ENCODE assay signal across 16 cellular contexts in the genomic region with DNA sequence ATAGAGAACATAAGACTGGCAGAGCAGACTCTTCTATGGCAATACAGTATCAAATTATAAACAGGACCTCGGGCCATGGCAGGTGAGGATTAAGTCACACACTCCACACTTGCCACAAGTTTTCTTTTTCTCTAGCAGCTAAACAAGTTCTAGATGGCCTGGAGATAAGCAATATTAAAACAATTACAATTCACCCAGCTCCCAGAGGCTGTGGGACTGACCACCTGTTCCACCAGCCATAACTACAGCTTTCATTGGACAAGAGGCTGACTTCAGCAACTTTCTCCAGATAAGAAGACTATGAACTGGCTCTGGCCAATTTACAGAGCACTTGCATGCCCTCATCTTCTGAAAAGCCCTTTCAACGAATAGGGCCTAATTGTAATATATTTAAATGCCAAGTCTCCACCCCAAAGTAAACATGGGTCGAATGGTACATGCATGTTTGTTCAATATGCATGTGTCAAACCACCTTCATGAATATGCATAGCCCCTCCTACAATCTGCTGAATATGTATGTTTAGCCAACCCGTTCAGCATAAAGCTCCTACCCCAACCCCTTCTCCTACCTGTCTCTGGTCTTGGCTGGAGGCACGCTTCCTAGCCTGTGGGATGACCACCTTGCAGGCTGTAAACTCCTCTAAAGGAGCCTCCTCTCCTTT. TPM values are rescaled to one million over a fixed set of nuclear protein-coding genes. Genes with fewer than 3 reads are reported as not detected.
DNase-seq lines count a peak whose midpoint lies in the region; ATAC-seq and TF ChIP-seq lines count a peak whose summit lies in the region.
"Had no signal": no experiment of that assay in that cellular context is flagged by ENCODE, and none has a peak within 500 bp of the region (broad histone marks: within the 10 kb centered on the region; RNA-seq: fewer than 3 reads in every experiment).

No MANE protein-coding gene starts in this region.

- H3K9me3 Mint-ChIP-seq in CD4-positive, alpha-beta T cell, result no peaks in the 10 kb centered on the region
- H3K9me3 Mint-ChIP-seq in GM23338 (no peaks in the 10 kb centered on the region; the same call in 1 of the 3 replicates), brain (no peaks in the 10 kb centered on the region), neural crest cell (no peaks in the 10 kb centered on the region), WTC11 (no peaks in the 10 kb centered on the region)
- H3K9me3 Mint-ChIP-seq: activated T-cell treated with anti-CD3 and anti-CD28 coated beads, Interleukin-2, amount 50 U/mL, for 4 hours had no signal

- H3K27me3 ChIP-seq in CD4-positive, alpha-beta T cell (ENCODE audit: control insufficient read depth, insufficient read depth, low read length), result no peaks in the 10 kb centered on the region
- H3K27me3 ChIP-seq in GM23338 (ENCODE audit: insufficient read depth), result no peaks in the 10 kb centered on the region
- no peaks in the 10 kb centered on the region for H3K27me3 ChIP-seq in A673 (replicated peaks; ENCODE audit: insufficient read depth, low read depth, low read length, poor library complexity)
- H3K27me3 ChIP-seq: testis had no signal

- BruUV-seq in A673 (replicated peaks; lab: Mats Ljungman, UMichigan), result no TSS peak

- no peaks in the 10 kb centered on the region for H4K20me1 ChIP-seq in GM23338 (replicated peaks; ENCODE audit: insufficient read depth)

- no peak for DNase-seq in CD4-positive, alpha-beta T cell
- DNase-seq in GM23338 (ENCODE audit: low spot score) (no peak), neural crest cell (ENCODE audit: low read depth, low spot score) (no peak), A673 (ENCODE audit: low spot score) (no peak), WTC11 (ENCODE audit: low spot score) (no peak)
- DNase-seq: activated CD4-positive, alpha-beta T cell treated with anti-CD3 and anti-CD28 coated beads, Interleukin-2, amount 50 U/mL, for 48 hours; activated T-cell treated with anti-CD3 and anti-CD28 coated beads, Interleukin-2, amount 50 U/mL, for 4 hours; midbrain; NCI-H2081; stimulated activated CD4-positive, alpha-beta T cell treated with anti-CD3 and anti-CD28 coated beads, Interleukin-2, amount 100 ng/mL, for 48 hours; testis had no signal

- H3F3A ChIP-seq in GM23338 (replicated peaks; ENCODE audit: low read depth), result no peaks in the 10 kb centered on the region; the same call in 1 of the 2 replicates

- no peaks in the 10 kb centered on the region for H3K79me2 ChIP-seq in GM23338 (replicated peaks; ENCODE audit: insufficient read depth)

- H3K4me1 ChIP-seq in GM23338 (ENCODE audit: insufficient read depth) (no peaks in the 10 kb centered on the region; the same call in 1 of the 2 replicates), A673 (ENCODE audit: insufficient read depth, low read length, poor library complexity, severe bottlenecking) (no peaks in the 10 kb centered on the region)

- no peaks in the 10 kb centered on the region for H3K9me3 ChIP-seq in CD4-positive, alpha-beta T cell (ENCODE audit: control insufficient read depth, low read length)
- H3K9me3 ChIP-seq in A673 (ENCODE audit: low read depth, low read length, poor library complexity, severe bottlenecking), result no peaks in the 10 kb centered on the region
- H3K9me3 ChIP-seq: testis had no signal

- no peaks in the 10 kb centered on the region for H3K36me3 Mint-ChIP-seq in CD4-positive, alpha-beta T cell (ENCODE audit: low read depth)
- H3K36me3 Mint-ChIP-seq in GM23338 (ENCODE audit: low read depth) (no peaks in the 10 kb centered on the region), brain (no peaks in the 10 kb centered on the region), neural crest cell (ENCODE audit: low read depth) (no peaks in the 10 kb centered on the region), WTC11 (no peaks in the 10 kb centered on the region)

- no peak overlapping the region for H3K27ac Mint-ChIP-seq in CD4-positive, alpha-beta T cell
- H3K27ac Mint-ChIP-seq in GM23338 (no peak overlapping the region), brain (peak overlapping the region in 4 of 5 experiments; percentile 26 to 78 (median 49)), neural crest cell (ENCODE audit: unreplicated experiment) (no peak overlapping the region), WTC11 (no peak overlapping the region)

- H3K4me3 ChIP-seq in GM23338 (no peak overlapping the region), A673 (ENCODE audit: low read depth, low read length, poor library complexity, severe bottlenecking) (no peak overlapping the region)
- H3K4me3 ChIP-seq: testis had no signal

- intact Hi-C loops in CD4-positive, alpha-beta T cell (cut with DNase I, micrococcal nuclease), result loop anchor here in 1 of 2 experiments (1.0 kb wide), 1 partner anchor 14 kb away; no protein-coding TSS in a partner anchor
- intact Hi-C loops in A673 (cut with micrococcal nuclease; ENCODE audit: unreplicated experiment), result no loop called here

- ATAC-seq in CD4-positive, alpha-beta T cell (ENCODE audit: poor library complexity), result no peak
- ATAC-seq in GM23338 (no peak), GM21381 (IDR thresholded peaks at IDR 0.05; ENCODE audit: unreplicated experiment) (no peak), GM21529 (IDR thresholded peaks at IDR 0.05; ENCODE audit: unreplicated experiment) (no peak), WTC11 (no peak)
- ATAC-seq: activated T-cell treated with anti-CD3 and anti-CD28 coated beads, Interleukin-2, amount 50 U/mL, for 4 hours had no signal

- H3K36me3 ChIP-seq in GM23338 (ENCODE audit: insufficient read depth) (no peaks in the 10 kb centered on the region), A673 (ENCODE audit: insufficient read depth, low read length, poor library complexity, severe bottlenecking) (no peaks in the 10 kb centered on the region)

- H3K4me2 ChIP-seq in GM23338, result no peak overlapping the region

- no peaks in the 10 kb centered on the region for H3K27me3 Mint-ChIP-seq in CD4-positive, alpha-beta T cell
- peaks cover 4% of the 10 kb centered on the region for H3K27me3 Mint-ChIP-seq in GM23338 (ENCODE audit: insufficient read depth, low read depth, poor library complexity)
- peaks cover 4% of the 10 kb centered on the region for H3K27me3 Mint-ChIP-seq in brain
- no peaks in the 10 kb centered on the region for H3K27me3 Mint-ChIP-seq in neural crest cell (ENCODE audit: low read depth)
- peaks cover 4% of the 10 kb centered on the region for H3K27me3 Mint-ChIP-seq in WTC11 (ENCODE audit: low read depth)

- CTCF ChIA-PET in CD4-positive, alpha-beta T cell (lab: Charles Lee), result no interaction called here
- CTCF ChIA-PET in A673 (lab: Charles Lee), result no interaction called here
- CTCF ChIA-PET in WTC11 (lab: Charles Lee), result interaction anchor here (0.5 to 3.4 kb wide), 3 partner anchors 34 to 216 kb away, joined by 3 to 11 read pairs (median 3); a partner anchor contains a TSS

- POLR2A ChIA-PET in CD4-positive, alpha-beta T cell (lab: Charles Lee), result interaction anchor here (0.5 to 0.6 kb wide), 2 partner anchors 77 to 308 kb away, joined by 3 read pairs; no protein-coding TSS in a partner anchor
- POLR2A ChIA-PET in A673 (lab: Charles Lee; ENCODE audit: low non-redundant PET), result no interaction called here
- POLR2A ChIA-PET in WTC11 (lab: Charles Lee), result no interaction called here

- no peaks in the 10 kb centered on the region for H3K9me2 ChIP-seq in GM23338 (ENCODE audit: insufficient read depth)

- H3K27ac ChIP-seq in CD4-positive, alpha-beta T cell (ENCODE audit: low read depth, low read length), result no peak overlapping the region
- H3K27ac ChIP-seq in GM23338 (ENCODE audit: low read depth) (no peak overlapping the region), A673 (ENCODE audit: low read depth, low read length, poor library complexity, severe bottlenecking) (no peak overlapping the region)

- H3K4me1 Mint-ChIP-seq in CD4-positive, alpha-beta T cell (ENCODE audit: low read depth), result peaks cover 12% of the 10 kb centered on the region
- peaks cover 5% of the 10 kb centered on the region for H3K4me1 Mint-ChIP-seq in GM23338
- H3K4me1 Mint-ChIP-seq in brain, result peaks cover 35% of the 10 kb centered on the region
- peaks cover 16% of the 10 kb centered on the region for H3K4me1 Mint-ChIP-seq in neural crest cell
- peaks cover 3% of the 10 kb centered on the region; the same call in 1 of the 2 replicates for H3K4me1 Mint-ChIP-seq in WTC11

- H3K4me3 Mint-ChIP-seq in CD4-positive, alpha-beta T cell, result peak overlapping the region; percentile 12
- H3K4me3 Mint-ChIP-seq in GM23338, result no peak overlapping the region; the same call in 2 of the 3 replicates
- H3K4me3 Mint-ChIP-seq in brain, result no peak overlapping the region
- peak overlapping the region; percentile 42 for H3K4me3 Mint-ChIP-seq in neural crest cell
- H3K4me3 Mint-ChIP-seq in WTC11, result no peak overlapping the region

- 0 out of 2 replicates have a peak overlapping the region, but pooled peaks have one; percentile 38 for H2AFZ ChIP-seq in GM23338

- TF ChIP-seq CTCF in CD4-positive, alpha-beta T cell (IDR thresholded peaks at IDR 0.05), result no peak
- no peak for TF ChIP-seq CTCF in GM23338 (conservative IDR thresholded peaks at IDR 0.05; ENCODE audit: low read depth in 2 of 2)
- no peak for TF ChIP-seq CTCF in brain (conservative IDR thresholded peaks at IDR 0.05)
- no peak for TF ChIP-seq CTCF in neural crest cell (conservative IDR thresholded peaks at IDR 0.05)
- TF ChIP-seq CTCF in A673 (conservative IDR thresholded peaks at IDR 0.05; ENCODE audit: low read depth, low read length), result no peak
- no peak for TF ChIP-seq CTCF in WTC11 (IDR thresholded peaks at IDR 0.05)

RNA-seq across cellular contexts. Expression of a gene that starts 6.1 kb away (rescaled TPM):
- total RNA-seq in CD4-positive, alpha-beta T cell, result under 1 TPM in 1 of 2 experiments, not detected in 1; 0.11 TPM
- total RNA-seq in GM23338 (2014; rRNA removed; shearing (Covaris generic)), result 0.17 TPM in 1 of 2 replicates, not detected in the other
- polyA plus RNA-seq in GM23338 (2016; fragmentation: Nextera tagmentation; extraction: Ambion mirVana) (0.55 and 0.78 TPM in 2 replicates), brain (ENCODE audit: insufficient read depth, low read depth, low replicate concordance) (not detected)
- total RNA-seq in neural crest cell (0.16 TPM in 1 of 2 replicates, not detected in the other), A673 (2021) (not detected in 2 replicates), WTC11 (2021) (0.07 to 0.22 TPM in 2 of 3 replicates, not detected in the other)
- total RNA-seq: activated T-cell treated with anti-CD3 and anti-CD28 coated beads, Interleukin-2, amount 50 U/mL, for 4 hours had no signal

RNA-seq across cellular contexts. Expression of a gene that starts 14.7 kb away (rescaled TPM):
- total RNA-seq in CD4-positive, alpha-beta T cell, result 1 to 10 TPM; 4.5 to 5.9 TPM
- 9.5 and 15.1 TPM in 2 replicates for total RNA-seq in GM23338 (2014; rRNA removed; shearing (Covaris generic))
- 18.6 and 18.9 TPM in 2 replicates for polyA plus RNA-seq in GM23338 (2016; fragmentation: Nextera tagmentation; extraction: Ambion mirVana)
- polyA plus RNA-seq in brain (ENCODE audit: insufficient read depth, low read depth, low replicate concordance), result 16.8 TPM
- 7.2 and 9.8 TPM in 2 replicates for total RNA-seq in neural crest cell
- 9.3 and 10.7 TPM in 2 replicates for total RNA-seq in A673 (2021)
- total RNA-seq in WTC11 (2021), result 13.1 to 16.9 TPM (median 13.9 TPM) in 3 replicates

RNA-seq across cellular contexts. Expression of a gene that starts 15.2 kb away (rescaled TPM):
- 1 to 10 TPM; 1.6 to 2.1 TPM for total RNA-seq in CD4-positive, alpha-beta T cell
- total RNA-seq in GM23338 (2014; rRNA removed; shearing (Covaris generic)), result not detected in 2 replicates
- polyA plus RNA-seq in GM23338 (2016; fragmentation: Nextera tagmentation; extraction: Ambion mirVana) (not detected in 2 replicates), brain (ENCODE audit: insufficient read depth, low read depth, low replicate concordance) (not detected)
- total RNA-seq in neural crest cell (not detected in 2 replicates), A673 (2021) (not detected in 2 replicates), WTC11 (2021) (not detected in 3 replicates)
- total RNA-seq: cerebellum, fibroblast of villous mesenchyme had no signal

RNA-seq across cellular contexts. Expression of a gene that starts 34.4 kb away (rescaled TPM):
- 1 to 10 TPM; 7.6 to 8.2 TPM for total RNA-seq in CD4-positive, alpha-beta T cell
- total RNA-seq in GM23338 (2014; rRNA removed; shearing (Covaris generic)), result 21.1 and 23.5 TPM in 2 replicates
- 14.4 TPM in 2 replicates for polyA plus RNA-seq in GM23338 (2016; fragmentation: Nextera tagmentation; extraction: Ambion mirVana)
- 22.1 TPM for polyA plus RNA-seq in brain (ENCODE audit: insufficient read depth, low read depth, low replicate concordance)
- total RNA-seq in neural crest cell, result 25.7 and 27.4 TPM in 2 replicates
- total RNA-seq in A673 (2021), result 9.1 and 9.2 TPM in 2 replicates
- total RNA-seq in WTC11 (2021), result 14.4 to 19.4 TPM (median 16.6 TPM) in 3 replicates

Comparison
In these comparisons a context has a peak if more than half of its experiments do, and no peak if none do; other contexts are left out.
1. H3K27ac Mint-ChIP-seq: peak in brain (4 of 5); none in CD4-positive, alpha-beta T cell (single experiment), GM23338 (single experiment), neural crest cell (single experiment) and WTC11 (single experiment).
2. H3K4me3 Mint-ChIP-seq: peak in CD4-positive, alpha-beta T cell (single experiment) and neural crest cell (single experiment); none in GM23338 (single experiment), brain (0 of 5) and WTC11 (single experiment).